ENCODE assay signal across 11 cellular contexts in the genomic region with DNA sequence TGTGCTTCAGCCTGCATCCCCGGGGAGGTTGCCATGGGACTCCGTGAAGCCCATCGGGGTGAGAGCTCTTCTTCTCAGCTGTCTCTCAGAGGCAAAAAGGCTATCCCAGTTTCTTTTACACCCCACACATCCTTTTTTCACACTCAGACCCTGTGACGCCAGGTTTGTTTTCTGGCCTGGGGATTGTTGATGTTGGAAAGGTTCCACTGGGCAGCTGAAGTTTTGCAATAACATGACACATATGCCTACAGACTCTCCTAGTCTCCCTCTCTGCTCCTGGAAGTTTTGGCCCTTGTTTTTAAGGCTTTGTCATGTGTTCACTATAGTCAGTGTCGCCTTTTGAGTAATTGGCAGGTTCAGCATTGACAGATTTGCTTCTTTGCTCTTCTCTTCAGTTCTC.
DNase-seq lines count a peak whose midpoint lies in the region; ATAC-seq lines count a peak whose summit lies in the region.
"Had no signal": no experiment of that assay in that cellular context is flagged by ENCODE, and none has a peak within 500 bp of the region (broad histone marks: within the 10 kb centered on the region; RNA-seq: fewer than 3 reads in every experiment).

No MANE protein-coding gene starts in this region.

- ATAC-seq in HG03108 (IDR thresholded peaks at IDR 0.05; ENCODE audit: unreplicated experiment) (no peak), GM19455 (IDR thresholded peaks at IDR 0.05; ENCODE audit: unreplicated experiment) (no peak)

- in situ Hi-C loops in Caki2 (cut with HindIII; ENCODE audit: low pct_unique_long_range_greater_than_20kb, low sequenced_read_pairs): no loop called here

- DNase-seq in Caki2 (ENCODE audit: low read depth) (peak; percentile 85), NCI-H69 (lab: John Stamatoyannopoulos, UW) (peak; percentile 94), dermis blood vessel endothelial cell (peak; percentile 77), lung microvascular endothelial cell (ENCODE audit: low read depth in 2 of 2) (peak; percentile 74 to 93), SK-N-DZ (ENCODE audit: low spot score) (no peak)
- no peak for DNase-seq in activated CD4-positive, alpha-beta T cell treated with anti-CD3 and anti-CD28 coated beads, Interleukin-2, amount 50 U/mL, for 1 hour
- DNase-seq: activated T-cell treated with anti-CD3 and anti-CD28 coated beads, Interleukin-2, amount 50 U/mL, for 48 hours; glutamatergic neuron; NCI-H1436 treated with DMSO at 0.1 percent for 48 hours had no signal

Comparison
In these comparisons a context has a peak if more than half of its experiments do, and no peak if none do; other contexts are left out.
1. DNase-seq: peak in Caki2 (single experiment), NCI-H69 (single experiment), dermis blood vessel endothelial cell (single experiment) and lung microvascular endothelial cell (2 of 2); none in activated CD4-positive, alpha-beta T cell treated with anti-CD3 and anti-CD28 coated beads, Interleukin-2, amount 50 U/mL, for 1 hour (single experiment) and SK-N-DZ (single experiment).